ENCODE assay signal across 8 cellular contexts in the genomic region with DNA sequence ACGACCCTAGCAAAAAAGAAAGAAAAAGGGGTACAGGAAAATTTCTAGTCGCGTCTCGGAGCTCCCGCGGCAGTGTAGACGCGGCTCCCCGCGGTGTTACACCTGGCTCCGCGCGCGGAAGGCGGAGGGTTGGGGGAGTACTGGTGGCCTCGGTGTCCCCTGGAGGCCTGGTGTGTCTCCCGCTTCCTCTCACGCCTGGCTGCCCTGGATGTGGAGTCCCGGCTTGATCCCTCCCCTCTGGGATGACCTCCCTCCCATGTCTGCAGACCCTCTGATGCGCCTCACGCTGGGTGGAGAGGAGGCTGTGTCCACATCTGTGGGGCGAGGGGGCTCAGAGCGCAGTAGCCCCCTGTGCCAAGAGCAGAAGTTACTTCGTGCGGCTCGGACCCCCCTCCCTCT. TPM values are rescaled to one million over a fixed set of nuclear protein-coding genes. Genes with fewer than 3 reads are reported as not detected.
DNase-seq lines count a peak whose midpoint lies in the region; ATAC-seq, FAIRE-seq and TF ChIP-seq lines count a peak whose summit lies in the region.

No MANE protein-coding gene starts in this region.

- H3K18ac ChIP-seq in mesenchymal stem cell (ENCODE audit: low read depth in 1 of 2, low read length in 2 of 2), result no peak overlapping the region

- H2AFZ ChIP-seq in mesenchymal stem cell (ENCODE audit: low read depth, low read length), result no peak overlapping the region

- no peak for TF ChIP-seq POLR2A in tibial nerve (IDR thresholded peaks at IDR 0.05)

- H3K4ac ChIP-seq in mesenchymal stem cell (ENCODE audit: low read depth in 1 of 2, low read length in 2 of 2), result no peak overlapping the region

- WGBS in mesenchymal stem cell, result 2% methylated on average over 18 of the region's 26 CpGs
- 3% methylated on average over 25 to 26 of the region's 26 CpGs for WGBS in tibial nerve, 2 donors

- H3K4me3 ChIP-seq in A673 (ENCODE audit: low read depth, low read length, poor library complexity, severe bottlenecking) (peak overlapping the region; percentile 19), mesenchymal stem cell (ENCODE audit: insufficient read depth in 1 of 2, low read depth in 1 of 2, low read length in 2 of 2) (no peak overlapping the region), tibial nerve (peak overlapping the region; percentile 36 to 59 (median 46))

- no peak overlapping the region for H2BK5ac ChIP-seq in mesenchymal stem cell (ENCODE audit: low read depth, low read length, poor library complexity, severe bottlenecking)

- no peak overlapping the region for H3K23ac ChIP-seq in mesenchymal stem cell (ENCODE audit: low read length in 2 of 2)

- DNase-seq in A673 (ENCODE audit: low spot score) (no peak), HEK293T (ENCODE audit: extremely low spot score) (peak; percentile 24), mesenchymal stem cell (no peak), tibial nerve (ENCODE audit: low spot score in 2 of 2) (no peak), D721Med (ENCODE audit: insufficient read length, low spot score) (no peak)
- peak; percentile 64 for DNase-seq in activated effector memory CD4-positive, alpha-beta T cell treated with anti-CD3 and anti-CD28 coated beads, Interleukin-2, amount 50 U/mL, for 16 hours

- no peak for TF ChIP-seq EP300 in tibial nerve (IDR thresholded peaks at IDR 0.05)

- intact Hi-C loops in A673 (cut with micrococcal nuclease; ENCODE audit: unreplicated experiment), result no loop called here

- ATAC-seq in HG03520 (IDR thresholded peaks at IDR 0.05; ENCODE audit: unreplicated experiment) (no peak), GM21381 (IDR thresholded peaks at IDR 0.05; ENCODE audit: unreplicated experiment) (no peak)

- no peak overlapping the region for H2BK120ac ChIP-seq in mesenchymal stem cell (ENCODE audit: low read depth, low read length)

- no peaks in the 10 kb centered on the region for H3K79me1 ChIP-seq in mesenchymal stem cell (replicated peaks; ENCODE audit: low read length, poor library complexity, severe bottlenecking)

- H3K4me1 ChIP-seq in A673 (ENCODE audit: insufficient read depth, low read length, poor library complexity, severe bottlenecking) (peaks cover 7% of the 10 kb centered on the region), mesenchymal stem cell (ENCODE audit: control insufficient read depth, insufficient read depth, low read depth, low read length) (peaks cover 17% of the 10 kb centered on the region), tibial nerve (peaks cover 0 to 29% (median 12%) of the 10 kb centered on the region in 4 donors)

- peaks cover 37% of the 10 kb centered on the region for H3K27me3 ChIP-seq in A673 (replicated peaks; ENCODE audit: insufficient read depth, low read depth, low read length, poor library complexity)
- peaks cover 46 to 47% of the 10 kb centered on the region in 2 experiments for H3K27me3 ChIP-seq in mesenchymal stem cell (ENCODE audit: control insufficient read depth in 1 of 2, insufficient read depth in 1 of 2, low read length in 2 of 2)
- peaks cover 0 to 34% of the 10 kb centered on the region in 2 donors for H3K27me3 ChIP-seq in tibial nerve

- no peak overlapping the region for H3K14ac ChIP-seq in mesenchymal stem cell (ENCODE audit: low read length in 2 of 2)

- H4K8ac ChIP-seq in mesenchymal stem cell (ENCODE audit: low read length), result no peak overlapping the region

- CTCF ChIA-PET in A673 (lab: Charles Lee), result no interaction called here
- CTCF ChIA-PET in HEK293T (lab: Yijun Ruan, JAX), result no interaction called here

- H3K9ac ChIP-seq in mesenchymal stem cell (ENCODE audit: low read length), result no peak overlapping the region

- peak overlapping the region; percentile 11 for H3K4me2 ChIP-seq in mesenchymal stem cell (ENCODE audit: low read length, poor library complexity, severe bottlenecking)

- no TSS peak for BruUV-seq in A673 (replicated peaks; lab: Mats Ljungman, UMichigan)

- H3K9me3 ChIP-seq in A673 (ENCODE audit: low read depth, low read length, poor library complexity, severe bottlenecking), result no peaks in the 10 kb centered on the region
- peaks cover 7% of the 10 kb centered on the region for H3K9me3 ChIP-seq in mesenchymal stem cell (ENCODE audit: control insufficient read depth, low read length)
- no peaks in the 10 kb centered on the region for H3K9me3 ChIP-seq in tibial nerve

- H2BK15ac ChIP-seq in mesenchymal stem cell (ENCODE audit: low read depth, poor library complexity, severe bottlenecking), result no peak overlapping the region

- no peak for FAIRE-seq in D721Med (lab: Jason Lieb, UNC)

- no peak overlapping the region for H2BK12ac ChIP-seq in mesenchymal stem cell (ENCODE audit: low read length in 2 of 2)

- POLR2A ChIA-PET in A673 (lab: Charles Lee; ENCODE audit: low non-redundant PET) (no interaction called here), HEK293T (lab: Yijun Ruan, JAX) (no interaction called here)

- H4K91ac ChIP-seq in mesenchymal stem cell (ENCODE audit: low read length), result no peak overlapping the region

- H3K27ac ChIP-seq in A673 (ENCODE audit: low read depth, low read length, poor library complexity, severe bottlenecking), result no peak overlapping the region
- H3K27ac ChIP-seq in mesenchymal stem cell (ENCODE audit: low read length, poor library complexity, severe bottlenecking), result no peak overlapping the region
- peak overlapping the region in 1 of 4 donors; percentile 25 for H3K27ac ChIP-seq in tibial nerve

- no peak overlapping the region for H2AK5ac ChIP-seq in mesenchymal stem cell (ENCODE audit: low read length, severe bottlenecking)

- H3K36me3 ChIP-seq in A673 (ENCODE audit: insufficient read depth, low read length, poor library complexity, severe bottlenecking), result no peaks in the 10 kb centered on the region
- H3K36me3 ChIP-seq in mesenchymal stem cell (ENCODE audit: control insufficient read depth in 1 of 2, insufficient read depth in 2 of 2, low read depth in 1 of 2, low read length in 2 of 2), result no peaks in the 10 kb centered on the region
- no peaks in the 10 kb centered on the region for H3K36me3 ChIP-seq in tibial nerve

- TF ChIP-seq CTCF in A673 (conservative IDR thresholded peaks at IDR 0.05; ENCODE audit: low read depth, low read length) (no peak), tibial nerve (IDR thresholded peaks at IDR 0.05) (no peak), D721Med (IDR thresholded peaks at IDR 0.05; ENCODE audit: insufficient read depth, missing control alignments) (no peak)

TF ChIP-seq in HEK293T, 16 proteins besides CTCF, POLR2A, EP300 and RAD21:
- TF ChIP-seq FOXM1 (IDR thresholded peaks at IDR 0.05; ENCODE audit: borderline replicate concordance) (no peak), BHLHE40 (IDR thresholded peaks at IDR 0.05; ENCODE audit: borderline replicate concordance) (no peak), FOXA1 (IDR thresholded peaks at IDR 0.05) (no peak), ELF4 (IDR thresholded peaks at IDR 0.05) (no peak), ARNT (IDR thresholded peaks at IDR 0.05) (no peak), L3MBTL2 (conservative IDR thresholded peaks at IDR 0.05) (no peak), NFRKB (IDR thresholded peaks at IDR 0.05) (no peak), SUZ12 (IDR thresholded peaks at IDR 0.05) (no peak), CTBP1 (IDR thresholded peaks at IDR 0.05; ENCODE audit: borderline replicate concordance) (no peak), TARDBP (IDR thresholded peaks at IDR 0.05) (no peak), LEF1 (IDR thresholded peaks at IDR 0.05; ENCODE audit: borderline replicate concordance) (no peak), FOXK2 (IDR thresholded peaks at IDR 0.05) (no peak), HDGF (IDR thresholded peaks at IDR 0.05; ENCODE audit: borderline replicate concordance) (no peak), ZNF384 (IDR thresholded peaks at IDR 0.05) (no peak)
- TF ChIP-seq, protein P1, sequence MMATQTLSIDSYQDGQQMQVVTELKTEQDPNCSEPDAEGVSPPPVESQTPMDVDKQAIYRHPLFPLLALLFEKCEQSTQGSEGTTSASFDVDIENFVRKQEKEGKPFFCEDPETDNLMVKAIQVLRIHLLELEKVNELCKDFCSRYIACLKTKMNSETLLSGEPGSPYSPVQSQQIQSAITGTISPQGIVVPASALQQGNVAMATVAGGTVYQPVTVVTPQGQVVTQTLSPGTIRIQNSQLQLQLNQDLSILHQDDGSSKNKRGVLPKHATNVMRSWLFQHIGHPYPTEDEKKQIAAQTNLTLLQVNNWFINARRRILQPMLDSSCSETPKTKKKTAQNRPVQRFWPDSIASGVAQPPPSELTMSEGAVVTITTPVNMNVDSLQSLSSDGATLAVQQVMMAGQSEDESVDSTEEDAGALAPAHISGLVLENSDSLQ (IDR thresholded peaks at IDR 0.05), result no peak
TF ChIP-seq in HEK293T: peak in this region for 0.

RNA-seq across cellular contexts. Expression of a gene that starts 1.2 kb away (rescaled TPM):
- 0.58 and 0.74 TPM in 2 replicates for total RNA-seq in A673 (2021)
- polyA plus RNA-seq in mesenchymal stem cell (2013, experiment 1 of 2), result 0.15 TPM
- polyA plus RNA-seq in mesenchymal stem cell (2013, experiment 2 of 2), result 0.21 TPM
- 10 to 100 TPM; 10.8 to 47.9 (median 23.6) TPM for total RNA-seq in tibial nerve

Comparison
In these comparisons a context has a peak if more than half of its experiments do, and no peak if none do; other contexts are left out.
1. DNase-seq: peak in HEK293T (single experiment) and activated effector memory CD4-positive, alpha-beta T cell treated with anti-CD3 and anti-CD28 coated beads, Interleukin-2, amount 50 U/mL, for 16 hours (single experiment); none in A673 (single experiment), mesenchymal stem cell (single experiment), tibial nerve (0 of 2) and D721Med (single experiment).
2. H3K4me3 ChIP-seq: peak in A673 (single experiment) and tibial nerve (4 of 4); none in mesenchymal stem cell (0 of 2).